Comparison of ENCODE assay signal across 21 cellular contexts in the genomic region with DNA sequence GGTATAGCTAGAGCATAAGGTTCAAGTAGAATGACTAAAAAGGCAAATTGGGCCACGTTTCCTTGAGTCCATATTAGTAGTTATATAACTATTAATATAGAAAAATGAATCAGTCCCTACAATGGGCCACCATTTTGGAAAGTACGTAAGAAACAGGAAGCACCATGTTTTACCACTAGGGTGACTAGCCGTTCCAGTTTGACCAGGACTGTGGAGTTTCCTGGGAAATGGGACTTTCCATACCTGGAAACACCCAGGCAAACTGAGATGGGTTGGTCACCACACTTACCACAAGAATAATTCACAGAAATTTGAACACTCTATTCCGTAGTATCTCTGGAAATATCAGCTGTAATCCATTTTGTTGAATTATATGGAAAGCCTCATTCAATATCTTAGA. TPM values are rescaled to one million over a fixed set of nuclear protein-coding genes. Genes with fewer than 3 reads are reported as not detected.
DNase-seq lines count a peak whose midpoint lies in the region; ATAC-seq and TF ChIP-seq lines count a peak whose summit lies in the region.
"Had no signal": no experiment of that assay in that cellular context is flagged by ENCODE, and none has a peak within 500 bp of the region (broad histone marks: within the 10 kb centered on the region; RNA-seq: fewer than 3 reads in every experiment).

No MANE protein-coding gene starts in this region.

- no peak overlapping the region for H3K4me3 ChIP-seq in LNCaP clone FGC (ENCODE audit: low read depth, low read length)
- no peak overlapping the region for H3K4me3 ChIP-seq in neuronal stem cell (ENCODE audit: low read length in 2 of 2)
- H3K4me3 ChIP-seq in heart left ventricle, result no peak overlapping the region
- no peak overlapping the region for H3K4me3 ChIP-seq in psoas muscle
- H3K4me3 ChIP-seq: SK-N-MC, skin epidermis, upper lobe of left lung had no signal

- no peak overlapping the region for H3K14ac ChIP-seq in neuronal stem cell (ENCODE audit: low read length)

- no peak overlapping the region for H3K4me2 ChIP-seq in neuronal stem cell (ENCODE audit: insufficient read depth, low read length, poor library complexity, severe bottlenecking)

- peak overlapping the region in 4 of 5 experiments; percentile 27 to 74 (median 42) for H3K4me3 Mint-ChIP-seq in brain
- H3K4me3 Mint-ChIP-seq: CD8-positive, alpha-beta T cell had no signal

- H3K36me3 ChIP-seq in neuronal stem cell (replicated peaks in 1 of 2; ENCODE audit: control insufficient read depth in 2 of 2, insufficient read depth in 2 of 2, low read length in 2 of 2) (peaks cover 2 to 20% of the 10 kb centered on the region in 2 donors), heart left ventricle (peaks cover 0 to under 1% (median 0%) of the 10 kb centered on the region in 9 donors), psoas muscle (ENCODE audit: insufficient read depth in 1 of 2, low read depth in 1 of 2) (no peaks in the 10 kb centered on the region)
- H3K36me3 ChIP-seq: upper lobe of left lung had no signal

- H3K18ac ChIP-seq in neuronal stem cell (ENCODE audit: low read length), result no peak overlapping the region

- H2BK15ac ChIP-seq in neuronal stem cell (ENCODE audit: low read length), result no peak overlapping the region

- TF ChIP-seq CTCF in LNCaP clone FGC (IDR thresholded peaks at IDR 0.05; ENCODE audit: control insufficient read depth, extremely low read depth, insufficient read depth) (0 out of 2 replicates have a peak, but pooled peaks have one; percentile 4), brain (conservative IDR thresholded peaks at IDR 0.05) (no peak), heart left ventricle (IDR thresholded peaks at IDR 0.05) (no peak), psoas muscle (IDR thresholded peaks at IDR 0.05) (no peak)

- no peak for ATAC-seq in heart left ventricle
- ATAC-seq in psoas muscle, result no peak
- ATAC-seq: CD8-positive, alpha-beta T cell had no signal

- peaks cover 4% of the 10 kb centered on the region for H3K79me1 ChIP-seq in neuronal stem cell (ENCODE audit: low read depth, low read length)

- H2AFZ ChIP-seq in neuronal stem cell (ENCODE audit: low read length), result peak overlapping the region; percentile 57

- no peak overlapping the region for H3K4ac ChIP-seq in neuronal stem cell (ENCODE audit: low read length)

- peaks cover 37% of the 10 kb centered on the region for H3K4me1 Mint-ChIP-seq in brain

- no peak overlapping the region for H4K91ac ChIP-seq in neuronal stem cell (ENCODE audit: low read depth, low read length, poor library complexity)

- H3K23ac ChIP-seq in neuronal stem cell (ENCODE audit: low read depth, low read length, poor library complexity), result no peak overlapping the region

- H3K9me3 ChIP-seq in neuronal stem cell (replicated peaks in 1 of 2; ENCODE audit: control insufficient read depth in 2 of 2, insufficient read depth in 1 of 2, low read depth in 1 of 2, low read length in 2 of 2), result no peaks in the 10 kb centered on the region
- no peaks in the 10 kb centered on the region for H3K9me3 ChIP-seq in heart left ventricle
- no peaks in the 10 kb centered on the region for H3K9me3 ChIP-seq in psoas muscle
- H3K9me3 ChIP-seq: upper lobe of left lung had no signal

- H3K4me1 ChIP-seq in neuronal stem cell (ENCODE audit: control insufficient read depth in 2 of 2, insufficient read depth in 1 of 2, low read depth in 1 of 2, low read length in 2 of 2), result peaks cover 3 to 4% of the 10 kb centered on the region in 2 donors
- peaks cover 0 to 21% (median 9%) of the 10 kb centered on the region in 12 donors for H3K4me1 ChIP-seq in heart left ventricle
- peaks cover 6% of the 10 kb centered on the region for H3K4me1 ChIP-seq in psoas muscle

- intact Hi-C loops in heart left ventricle (cut with DNase I) (loop anchor here in 5 of 10 donors (5.0 to 10.0 kb wide), 2 partner anchors 109 to 137 kb away; partner anchors contain the start of gene YBX3 (in 4 of the 5)), psoas muscle (cut with DNase I) (no loop called here)

- H3K27me3 ChIP-seq in neuronal stem cell (ENCODE audit: control insufficient read depth in 3 of 3, insufficient read depth in 3 of 3, low read depth in 1 of 3, low read length in 3 of 3) (peaks cover 0 to 15% (median 0%) of the 10 kb centered on the region in 3 experiments), heart left ventricle (peaks cover 0 to 17% (median 0%) of the 10 kb centered on the region in 9 donors), psoas muscle (ENCODE audit: insufficient read depth in 3 of 3, low read length in 2 of 3) (no peaks in the 10 kb centered on the region)
- H3K27me3 ChIP-seq: upper lobe of left lung had no signal

- WGBS in neuronal stem cell (ENCODE audit: extremely low coverage in 2 of 2, insufficient read length in 2 of 2, insufficient replicate concordance in 1 of 2), 2 donors, result no CpG with 5 or more reads among the region's 4 CpGs
- WGBS in heart left ventricle, 4 donors, result 65 to 76% (median 74%) methylated on average over 4 of the region's 4 CpGs
- WGBS in psoas muscle, 3 donors, result 66 to 76% (median 72%) methylated on average over 4 of the region's 4 CpGs

- no peak for TF ChIP-seq POLR2A in heart left ventricle (IDR thresholded peaks at IDR 0.05)

- peaks cover 36% of the 10 kb centered on the region for H3K27me3 Mint-ChIP-seq in brain

- H4K8ac ChIP-seq in neuronal stem cell (ENCODE audit: low read depth, low read length), result no peak overlapping the region

- H3K36me3 Mint-ChIP-seq in brain, result no peaks in the 10 kb centered on the region

- no peak overlapping the region for H3K9ac ChIP-seq in neuronal stem cell (ENCODE audit: low read depth, low read length, poor library complexity)

- H3K9me3 Mint-ChIP-seq in brain, result peaks cover 0 to 5% (median 0%) of the 10 kb centered on the region in 5 experiments
- H3K9me3 Mint-ChIP-seq: CD8-positive, alpha-beta T cell had no signal

- no peak overlapping the region for H2AK5ac ChIP-seq in neuronal stem cell (ENCODE audit: low read depth, low read length)

- no peak overlapping the region for H3K27ac Mint-ChIP-seq in brain
- H3K27ac Mint-ChIP-seq: CD8-positive, alpha-beta T cell had no signal

- no peak overlapping the region for H2BK120ac ChIP-seq in neuronal stem cell (ENCODE audit: low read depth, low read length)

- no peak overlapping the region for H2BK12ac ChIP-seq in neuronal stem cell (ENCODE audit: low read length)

- H3K27ac ChIP-seq in neuronal stem cell (replicated peaks; ENCODE audit: low read length) (no peak overlapping the region), heart left ventricle (no peak overlapping the region), psoas muscle (no peak overlapping the region)
- H3K27ac ChIP-seq: SK-N-MC, skin epidermis, upper lobe of left lung had no signal

- H2BK5ac ChIP-seq in neuronal stem cell (ENCODE audit: low read length), result no peak overlapping the region

- DNase-seq in SIG-M5 treated with dmso at 0.1 percent for 504 hours (lab: John Stamatoyannopoulos, UW; ENCODE audit: unreplicated experiment) (peak; percentile 3), SIG-M5 (lab: John Stamatoyannopoulos, UW) (no peak), LNCaP clone FGC (ENCODE audit: low read depth) (peak; percentile 72), neuronal stem cell (ENCODE audit: low spot score) (no peak), heart left ventricle (no peak), psoas muscle (no peak), SHP77 (lab: John Stamatoyannopoulos, UW) (no peak)
- DNase-seq: 8988T; activated CD4-positive, alpha-beta T cell treated with anti-CD3 and anti-CD28 coated beads, Interleukin-2, amount 50 U/mL, for 48 hours; anterior cingulate cortex; CD8-positive, alpha-beta T cell; cortex of kidney; head of caudate nucleus; KG1; kidney; midbrain; NCI-H146; upper lobe of left lung had no signal

RNA-seq across cellular contexts. Expression of gene MAGOHB, which starts 2.1 kb away (rescaled TPM):
- 24.9 TPM for polyA plus RNA-seq in brain (ENCODE audit: insufficient read depth, low read depth, low replicate concordance)
- polyA plus RNA-seq in neuronal stem cell (2013, experiment 1 of 2), result 30.6 TPM
- 30.7 TPM for polyA plus RNA-seq in neuronal stem cell (2013, experiment 2 of 2)
- 10 to 100 TPM in 5 of 9 donors, 1 to 10 TPM in 4; 1.8 to 18.1 (median 12.7) TPM for total RNA-seq in heart left ventricle
- polyA plus RNA-seq in heart left ventricle, result 10 to 100 TPM; 14.5 to 16.5 TPM
- 1 to 10 TPM; 4.0 to 8.5 (median 6.4) TPM for total RNA-seq in psoas muscle
- polyA plus RNA-seq in psoas muscle, result 1 to 10 TPM; 7.2 to 9.7 (median 8.9) TPM

RNA-seq across cellular contexts. Expression of gene STYK1, which starts 58.3 kb away (rescaled TPM):
- 0.17 TPM for polyA plus RNA-seq in brain (ENCODE audit: insufficient read depth, low read depth, low replicate concordance)
- not detected for polyA plus RNA-seq in neuronal stem cell (2013, experiment 1 of 2)
- polyA plus RNA-seq in neuronal stem cell (2013, experiment 2 of 2), result 0.01 TPM
- under 1 TPM in 1 of 9 donors, not detected in 8; 0.21 TPM for total RNA-seq in heart left ventricle
- polyA plus RNA-seq in heart left ventricle, result under 1 TPM in 1 of 2 donors, not detected in 1; 0.01 TPM
- total RNA-seq in psoas muscle, result under 1 TPM in 3 of 4 donors, not detected in 1; 0.06 to 0.18 (median 0.09) TPM
- under 1 TPM in 2 of 3 donors, not detected in 1; 0.03 to 0.29 TPM for polyA plus RNA-seq in psoas muscle

Comparison
In these comparisons a context has a peak if more than half of its experiments do, and no peak if none do; other contexts are left out.
1. DNase-seq: peak in SIG-M5 treated with dmso at 0.1 percent for 504 hours (single experiment) and LNCaP clone FGC (single experiment); none in SIG-M5 (single experiment), neuronal stem cell (single experiment), heart left ventricle (0 of 5), psoas muscle (0 of 2) and SHP77 (0 of 2).